Comparison of ENCODE assay signal across 15 cellular contexts in the genomic region with DNA sequence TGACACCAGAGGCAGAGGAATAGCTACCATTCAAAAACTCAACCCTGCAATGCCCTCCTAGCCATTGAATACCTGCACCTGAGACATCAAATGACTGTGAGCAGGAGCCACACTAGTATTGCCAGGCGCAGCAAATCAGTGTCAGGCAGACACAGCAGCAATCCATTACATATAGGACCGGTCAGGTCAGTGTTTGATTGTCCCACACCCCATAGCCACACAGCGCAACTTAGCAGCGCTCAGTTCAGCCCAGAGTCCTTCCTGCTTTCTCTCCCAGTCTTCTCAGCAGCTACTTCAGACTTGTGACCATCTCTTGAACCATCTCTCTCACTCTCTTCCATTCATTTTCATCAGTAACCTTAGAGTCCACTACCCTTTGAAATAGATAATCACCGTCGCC.
DNase-seq lines count a peak whose midpoint lies in the region; ATAC-seq and TF ChIP-seq lines count a peak whose summit lies in the region.
"Had no signal": no experiment of that assay in that cellular context is flagged by ENCODE, and none has a peak within 500 bp of the region (broad histone marks: within the 10 kb centered on the region; RNA-seq: fewer than 3 reads in every experiment).

No MANE protein-coding gene starts in this region.

- TF ChIP-seq CTCF in Panc1 (IDR thresholded peaks at IDR 0.05) = no peak

- H4K91ac ChIP-seq in trophoblast cell (ENCODE audit: low read depth, low read length) = no peak overlapping the region

- no peak overlapping the region for H3K23ac ChIP-seq in trophoblast cell (ENCODE audit: low read length)

- no peak overlapping the region for H3K18ac ChIP-seq in trophoblast cell (ENCODE audit: low read length)

- H3K27me3 Mint-ChIP-seq in activated T-helper 17 cell treated with anti-CD3 and anti-CD28 coated beads, Interleukin-2, amount 50 U/mL, for 72 hours = peaks cover 5% of the 10 kb centered on the region

- H3K4ac ChIP-seq in trophoblast cell (ENCODE audit: low read depth, low read length) = no peak overlapping the region

- H3K4me3 ChIP-seq in Panc1 (ENCODE audit: low read depth in 2 of 2, low read length in 2 of 2) (no peak overlapping the region), trophoblast cell (ENCODE audit: low read depth, low read length) (peak overlapping the region; percentile 25)
- H3K4me3 ChIP-seq: BLaER1 treated with 17β-estradiol and CSF1 and Interleukin-3, amounts not matched to agents 10 nM and 100 nM; GM23248; HAP-1 had no signal

- H3K9ac ChIP-seq in trophoblast cell (ENCODE audit: low read length) = no peak overlapping the region
- H3K9ac ChIP-seq: BLaER1 treated with 17β-estradiol and CSF1 and Interleukin-3, amounts not matched to agents 10 nM and 100 nM; GM23248 had no signal

- DNase-seq in Panc1 (ENCODE audit: low read depth, low spot score) (no peak), left colon (peak in 1 of 2 donors; percentile 18), trophoblast cell (no peak), HEK293T (ENCODE audit: extremely low spot score) (no peak), NCI-H1048 (lab: John Stamatoyannopoulos, UW) (no peak)
- DNase-seq: Calu3; CD8-positive, alpha-beta T cell; DMS79 treated with DMSO at 0.1 percent for 48 hours; GF-D8 had no signal

- H3K36me3 Mint-ChIP-seq in activated T-helper 17 cell treated with anti-CD3 and anti-CD28 coated beads, Interleukin-2, amount 50 U/mL, for 72 hours (ENCODE audit: low read depth) = no peaks in the 10 kb centered on the region
- H3K36me3 Mint-ChIP-seq: CD8-positive, alpha-beta T cell had no signal

- no peaks in the 10 kb centered on the region for H3K9me3 Mint-ChIP-seq in activated T-helper 17 cell treated with anti-CD3 and anti-CD28 coated beads, Interleukin-2, amount 50 U/mL, for 72 hours
- H3K9me3 Mint-ChIP-seq: CD8-positive, alpha-beta T cell had no signal

- no peak overlapping the region for H3K14ac ChIP-seq in trophoblast cell (ENCODE audit: low read length)

- H2BK12ac ChIP-seq in trophoblast cell (ENCODE audit: low read length) = no peak overlapping the region

- no peaks in the 10 kb centered on the region for H3K79me1 ChIP-seq in trophoblast cell (ENCODE audit: low read length)

- no peaks in the 10 kb centered on the region for H3K27me3 ChIP-seq in Panc1 (ENCODE audit: control insufficient read depth, insufficient read depth, low read length)
- H3K27me3 ChIP-seq in trophoblast cell (ENCODE audit: insufficient read depth, low read length) = no peaks in the 10 kb centered on the region
- H3K27me3 ChIP-seq: BLaER1 treated with 17β-estradiol and CSF1 and Interleukin-3, amounts not matched to agents 10 nM and 100 nM had no signal

- no peak overlapping the region for H2BK5ac ChIP-seq in trophoblast cell (ENCODE audit: low read depth, low read length, poor library complexity)

- CTCF ChIA-PET in Panc1 (lab: Charles Lee) = interaction anchor here (0.6 kb wide), 1 partner anchor 419 kb away, joined by 3 read pairs; no protein-coding TSS in a partner anchor
- CTCF ChIA-PET in HEK293T (lab: Yijun Ruan, JAX) = interaction anchor here (0.6 kb wide), 1 partner anchor 502 kb away, joined by 9 read pairs; no protein-coding TSS in a partner anchor

- no peak overlapping the region for H2AFZ ChIP-seq in trophoblast cell (ENCODE audit: insufficient read depth, low read length, poor library complexity)
- H2AFZ ChIP-seq: GM23248 had no signal

- no peaks in the 10 kb centered on the region for H3K79me2 ChIP-seq in trophoblast cell (ENCODE audit: control insufficient read depth, insufficient read depth, low read length, poor library complexity)

- no peak overlapping the region for H3K27ac Mint-ChIP-seq in activated T-helper 17 cell treated with anti-CD3 and anti-CD28 coated beads, Interleukin-2, amount 50 U/mL, for 72 hours
- H3K27ac Mint-ChIP-seq: B cell; CD8-positive, alpha-beta T cell had no signal

- intact Hi-C loops in Panc1 (cut with micrococcal nuclease; ENCODE audit: unreplicated experiment) = no loop called here
- intact Hi-C loops in left colon (cut with DNase I, micrococcal nuclease) = no loop called here

- ATAC-seq in Panc1 (no peak), left colon (peak; percentile 61), GM18873 (IDR thresholded peaks at IDR 0.05; ENCODE audit: low FRiP score, unreplicated experiment) (no peak)
- peak; percentile 16 for ATAC-seq in activated T-helper 17 cell treated with anti-CD3 and anti-CD28 coated beads, Interleukin-2, amount 50 U/mL, for 72 hours (replicated peaks)
- ATAC-seq: CD8-positive, alpha-beta T cell had no signal

- no peak overlapping the region for H2AK5ac ChIP-seq in trophoblast cell (ENCODE audit: low read length)

- no TSS peak for BruUV-seq in Panc1 (replicated peaks; lab: Mats Ljungman, UMichigan)

- no peak overlapping the region for H3K4me2 ChIP-seq in trophoblast cell (ENCODE audit: low read length)
- H3K4me2 ChIP-seq: BLaER1 treated with 17β-estradiol and CSF1 and Interleukin-3, amounts not matched to agents 10 nM and 100 nM had no signal

- no peak overlapping the region for H3K4me3 Mint-ChIP-seq in activated T-helper 17 cell treated with anti-CD3 and anti-CD28 coated beads, Interleukin-2, amount 50 U/mL, for 72 hours
- H3K4me3 Mint-ChIP-seq: B cell; CD8-positive, alpha-beta T cell had no signal

- H3K4me1 Mint-ChIP-seq in activated T-helper 17 cell treated with anti-CD3 and anti-CD28 coated beads, Interleukin-2, amount 50 U/mL, for 72 hours = no peaks in the 10 kb centered on the region
- H3K4me1 Mint-ChIP-seq: B cell had no signal

- H3K27ac ChIP-seq in Panc1 (ENCODE audit: low read length) (peak overlapping the region; percentile 45), trophoblast cell (ENCODE audit: low read depth, low read length) (no peak overlapping the region)
- H3K27ac ChIP-seq: BLaER1 treated with 17β-estradiol and CSF1 and Interleukin-3, amounts not matched to agents 10 nM and 100 nM had no signal

- in situ Hi-C loops in Panc1 (cut with HindIII; ENCODE audit: low pct_unique_long_range_greater_than_20kb, low sequenced_read_pairs) = no loop called here

- no peaks in the 10 kb centered on the region for H3K36me3 ChIP-seq in Panc1 (ENCODE audit: control insufficient read depth, insufficient read depth, low read length)
- H3K36me3 ChIP-seq in trophoblast cell (ENCODE audit: control insufficient read depth in 1 of 2, insufficient read depth in 2 of 2, low read length in 2 of 2) = no peaks in the 10 kb centered on the region
- H3K36me3 ChIP-seq: BLaER1 treated with 17β-estradiol and CSF1 and Interleukin-3, amounts not matched to agents 10 nM and 100 nM; HAP-1 had no signal

- H4K12ac ChIP-seq in trophoblast cell (ENCODE audit: low read depth, low read length) = no peak overlapping the region

- no peak overlapping the region for H2BK120ac ChIP-seq in trophoblast cell (ENCODE audit: insufficient read depth, low read length, poor library complexity)

- H4K8ac ChIP-seq in trophoblast cell (ENCODE audit: low read depth, low read length) = no peak overlapping the region

- POLR2A ChIA-PET in Panc1 (lab: Charles Lee) (interaction anchor here (0.7 kb wide), 1 partner anchor 37 kb away, joined by 8 read pairs; no protein-coding TSS in a partner anchor), HEK293T (lab: Yijun Ruan, JAX) (interaction anchor here (0.9 to 1.1 kb wide), 2 partner anchors 23 to 41 kb away, joined by 3 read pairs; no protein-coding TSS in a partner anchor)

- H3K4me1 ChIP-seq in Panc1 (ENCODE audit: control insufficient read depth, insufficient read depth, low read length) = peaks cover 19% of the 10 kb centered on the region
- no peaks in the 10 kb centered on the region for H3K4me1 ChIP-seq in trophoblast cell (ENCODE audit: control insufficient read depth in 1 of 2, insufficient read depth in 2 of 2, low read length in 2 of 2)
- H3K4me1 ChIP-seq: BLaER1 treated with 17β-estradiol and CSF1 and Interleukin-3, amounts not matched to agents 10 nM and 100 nM; HAP-1 had no signal

- no peaks in the 10 kb centered on the region for H3K9me3 ChIP-seq in Panc1 (ENCODE audit: control insufficient read depth, insufficient read depth, low read depth, low read length)
- H3K9me3 ChIP-seq in trophoblast cell (ENCODE audit: insufficient read depth, low read depth, low read length) = no peaks in the 10 kb centered on the region
- H3K9me3 ChIP-seq: BLaER1 treated with 17β-estradiol and CSF1 and Interleukin-3, amounts not matched to agents 10 nM and 100 nM; HAP-1 had no signal

- 100% methylated on average over 2 of the region's 6 CpGs for WGBS in trophoblast cell (ENCODE audit: extremely low coverage, insufficient coverage, insufficient read length)

TF ChIP-seq in HEK293T, 16 proteins besides CTCF, POLR2A, EP300 and RAD21:
- TF ChIP-seq, protein P1, sequence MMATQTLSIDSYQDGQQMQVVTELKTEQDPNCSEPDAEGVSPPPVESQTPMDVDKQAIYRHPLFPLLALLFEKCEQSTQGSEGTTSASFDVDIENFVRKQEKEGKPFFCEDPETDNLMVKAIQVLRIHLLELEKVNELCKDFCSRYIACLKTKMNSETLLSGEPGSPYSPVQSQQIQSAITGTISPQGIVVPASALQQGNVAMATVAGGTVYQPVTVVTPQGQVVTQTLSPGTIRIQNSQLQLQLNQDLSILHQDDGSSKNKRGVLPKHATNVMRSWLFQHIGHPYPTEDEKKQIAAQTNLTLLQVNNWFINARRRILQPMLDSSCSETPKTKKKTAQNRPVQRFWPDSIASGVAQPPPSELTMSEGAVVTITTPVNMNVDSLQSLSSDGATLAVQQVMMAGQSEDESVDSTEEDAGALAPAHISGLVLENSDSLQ (IDR thresholded peaks at IDR 0.05) = no peak
- TF ChIP-seq NFRKB (IDR thresholded peaks at IDR 0.05) = no peak
- no peak for TF ChIP-seq HDGF (IDR thresholded peaks at IDR 0.05; ENCODE audit: borderline replicate concordance)
- TF ChIP-seq TARDBP (IDR thresholded peaks at IDR 0.05) = no peak
- TF ChIP-seq ARNT (IDR thresholded peaks at IDR 0.05) = no peak
- TF ChIP-seq L3MBTL2 (conservative IDR thresholded peaks at IDR 0.05) = no peak
- no peak for TF ChIP-seq LEF1 (IDR thresholded peaks at IDR 0.05; ENCODE audit: borderline replicate concordance)
- no peak for TF ChIP-seq BHLHE40 (IDR thresholded peaks at IDR 0.05; ENCODE audit: borderline replicate concordance)
- TF ChIP-seq SP1 (IDR thresholded peaks at IDR 0.05) = no peak
- no peak for TF ChIP-seq FOXK2 (IDR thresholded peaks at IDR 0.05)
- no peak for TF ChIP-seq ZNF384 (IDR thresholded peaks at IDR 0.05)
- no peak for TF ChIP-seq ELF4 (IDR thresholded peaks at IDR 0.05)
- TF ChIP-seq CTBP1 (IDR thresholded peaks at IDR 0.05; ENCODE audit: borderline replicate concordance) = no peak
- TF ChIP-seq FOXA1 (IDR thresholded peaks at IDR 0.05) = no peak
- no peak for TF ChIP-seq FOXM1 (IDR thresholded peaks at IDR 0.05; ENCODE audit: borderline replicate concordance)
- TF ChIP-seq SUZ12 (IDR thresholded peaks at IDR 0.05) = no peak
TF ChIP-seq in HEK293T: peak in this region for 0.

Comparison
In these comparisons a context has a peak if more than half of its experiments do, and no peak if none do; other contexts are left out.
1. ATAC-seq: peak in activated T-helper 17 cell treated with anti-CD3 and anti-CD28 coated beads, Interleukin-2, amount 50 U/mL, for 72 hours (single experiment) and left colon (single experiment); none in Panc1 (single experiment) and GM18873 (single experiment).